In the genomic region with DNA sequence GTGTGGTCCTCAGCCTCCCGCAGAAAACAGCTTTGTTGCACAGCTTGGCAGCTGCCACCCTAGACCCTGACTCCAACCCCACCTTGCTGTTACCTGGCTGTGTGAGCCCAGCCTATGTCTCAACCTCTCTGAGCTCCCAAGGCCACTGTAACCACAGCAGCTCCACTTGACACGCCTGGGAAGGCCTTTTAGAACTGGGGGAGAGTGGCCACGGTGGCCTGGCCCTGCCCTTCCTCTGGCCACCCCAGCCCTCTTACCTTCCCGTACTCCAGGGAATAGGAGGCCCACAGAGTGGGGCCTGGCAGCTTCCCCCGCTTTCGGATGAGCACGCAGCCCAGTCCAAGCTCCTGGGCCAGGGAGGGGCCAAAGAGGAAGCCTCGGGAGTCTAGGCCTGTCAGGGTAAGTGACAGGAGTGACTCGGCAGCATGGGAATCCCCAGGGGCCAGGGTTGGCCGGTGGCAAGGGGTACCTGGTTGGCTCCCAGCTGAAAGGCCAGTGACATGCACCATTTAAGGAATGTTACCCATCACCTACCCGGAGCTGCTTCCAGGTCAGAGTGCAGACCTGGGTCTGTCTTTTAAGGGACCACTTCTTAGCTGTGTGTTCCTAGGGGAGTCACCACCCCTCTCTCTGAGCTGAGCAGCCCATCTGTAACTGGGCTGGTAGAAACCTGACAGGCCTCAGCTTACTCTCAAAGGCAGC, we compare ENCODE assay signal across 7 cellular contexts. TPM values are rescaled to one million over a fixed set of nuclear protein-coding genes. Genes with fewer than 3 reads are reported as not detected.
DNase-seq lines count a peak whose midpoint lies in the region; ATAC-seq and TF ChIP-seq lines count a peak whose summit lies in the region.

No MANE protein-coding gene starts in this region.

- H3K36me3 Mint-ChIP-seq in neural crest cell (ENCODE audit: low read depth): no peaks in the 10 kb centered on the region

- H3K27ac Mint-ChIP-seq in neural crest cell (ENCODE audit: unreplicated experiment): no peak overlapping the region

- no peak for ATAC-seq in GM18909 (IDR thresholded peaks at IDR 0.05; ENCODE audit: poor library complexity, unreplicated experiment)

- H3K9me3 Mint-ChIP-seq in neural crest cell: no peaks in the 10 kb centered on the region

- peak overlapping the region; percentile 90 for H3K4me3 Mint-ChIP-seq in neural crest cell

- DNase-seq in OCI-M1 (lab: John Stamatoyannopoulos, UW) (peak; percentile 62), choroid plexus epithelial cell (ENCODE audit: low read depth) (no peak), neural crest cell (ENCODE audit: low read depth, low spot score) (no peak), activated gamma-delta T cell (lab: John Stamatoyannopoulos, UW) (no peak), NCI-H2107 treated with DMSO at 0.1 percent for 48 hours (lab: John Stamatoyannopoulos, UW; ENCODE audit: unreplicated experiment) (no peak)

- H3K4me3 ChIP-seq in choroid plexus epithelial cell (ENCODE audit: low read depth, low read length): peak overlapping the region; percentile 85

- H3K4me1 Mint-ChIP-seq in neural crest cell: peaks cover 26% of the 10 kb centered on the region

- H3K27me3 Mint-ChIP-seq in neural crest cell (ENCODE audit: low read depth): peaks cover 16% of the 10 kb centered on the region

- TF ChIP-seq POLR2A in GM19099 (IDR thresholded peaks at IDR 0.05; ENCODE audit: extremely low read depth, insufficient read length, low read depth): peak; percentile 6

- TF ChIP-seq CTCF in choroid plexus epithelial cell (conservative IDR thresholded peaks at IDR 0.05; ENCODE audit: low read depth, low read length) (no peak), neural crest cell (conservative IDR thresholded peaks at IDR 0.05) (no peak)

RNA-seq across cellular contexts. Expression of gene APRT, which starts 1.4 kb away (rescaled TPM):
- 114 and 116 TPM in 2 replicates for total RNA-seq in neural crest cell

RNA-seq across cellular contexts. Expression of gene CDT1, which starts 6.7 kb away (rescaled TPM):
- total RNA-seq in neural crest cell: 79.6 and 79.9 TPM in 2 replicates

RNA-seq across cellular contexts. Expression of gene PIEZO1, which starts 25.3 kb away (rescaled TPM):
- 17.8 and 20.7 TPM in 2 replicates for total RNA-seq in neural crest cell

RNA-seq across cellular contexts. Expression of gene GALNS, which starts 46.4 kb away (rescaled TPM):
- total RNA-seq in neural crest cell: 19.7 and 20.1 TPM in 2 replicates

RNA-seq across cellular contexts. Expression of gene TRAPPC2L, which starts 46.6 kb away (rescaled TPM):
- total RNA-seq in neural crest cell: 89.8 and 95.1 TPM in 2 replicates
